8 cellular contexts compared by ENCODE assay signal in the genomic region with DNA sequence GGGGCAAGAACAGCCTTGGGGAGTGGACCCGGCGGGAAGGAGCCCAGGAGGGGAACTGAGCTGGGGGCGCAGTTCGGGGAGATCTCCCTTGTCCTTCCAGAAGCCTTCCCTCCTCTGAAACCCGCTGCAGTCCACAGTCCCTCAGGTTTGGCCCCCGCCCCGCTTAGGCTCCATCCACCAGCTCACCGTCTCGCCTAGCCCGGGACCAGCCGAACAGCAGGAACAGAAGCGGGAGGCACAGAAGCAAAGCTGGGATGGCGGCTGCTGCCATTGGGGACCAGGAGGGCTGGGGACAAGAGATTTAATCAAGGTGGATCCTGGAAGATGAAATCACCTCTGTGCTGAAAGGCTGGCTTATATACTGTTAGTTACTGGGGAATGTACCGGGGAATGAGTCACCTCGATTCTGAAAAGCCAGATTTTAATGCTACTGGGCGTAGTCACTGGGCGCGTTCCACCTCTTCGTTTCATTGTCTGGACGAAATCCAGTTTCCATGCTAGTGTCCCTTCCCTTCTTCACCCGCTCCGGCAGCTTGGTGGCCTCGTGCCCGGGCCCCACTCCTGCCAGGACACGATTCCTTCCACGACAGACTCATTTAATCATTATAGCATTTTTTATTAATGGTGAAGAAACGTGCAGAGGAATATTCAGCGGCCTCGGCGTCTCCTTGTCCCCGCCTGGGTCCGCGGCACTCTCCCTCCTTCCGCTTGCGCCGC. TPM values are rescaled to one million over a fixed set of nuclear protein-coding genes. Genes with fewer than 3 reads are reported as not detected.
DNase-seq lines count a peak whose midpoint lies in the region; ATAC-seq, FAIRE-seq and TF ChIP-seq lines count a peak whose summit lies in the region.

A gene with protein sequence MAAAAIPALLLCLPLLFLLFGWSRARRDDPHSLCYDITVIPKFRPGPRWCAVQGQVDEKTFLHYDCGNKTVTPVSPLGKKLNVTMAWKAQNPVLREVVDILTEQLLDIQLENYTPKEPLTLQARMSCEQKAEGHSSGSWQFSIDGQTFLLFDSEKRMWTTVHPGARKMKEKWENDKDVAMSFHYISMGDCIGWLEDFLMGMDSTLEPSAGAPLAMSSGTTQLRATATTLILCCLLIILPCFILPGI (minus strand): TSS at position 332 of the 717 bp plus-strand sequence. CDS start 61 bp downstream, at position 271.

- TF ChIP-seq CTCF in colonic mucosa (IDR thresholded peaks at IDR 0.05) (no peak), mucosa of descending colon (IDR thresholded peaks at IDR 0.05) (no peak)

- H3K9me3 ChIP-seq in colonic mucosa = no peaks in the 10 kb centered on the region
- no peaks in the 10 kb centered on the region for H3K9me3 ChIP-seq in mucosa of descending colon

- peaks cover 7% of the 10 kb centered on the region for H3K27me3 ChIP-seq in colonic mucosa

- intact Hi-C loops in colonic mucosa (cut with DNase I) (no loop called here), mucosa of descending colon (cut with DNase I, micrococcal nuclease) (no loop called here)

- H3K4me3 ChIP-seq in colonic mucosa = no peak within 1 kb of the TSS
- no peak within 1 kb of the TSS for H3K4me3 ChIP-seq in mucosa of descending colon

- no peaks in the 10 kb centered on the region for H3K36me3 ChIP-seq in colonic mucosa
- no peaks in the 10 kb centered on the region for H3K36me3 ChIP-seq in mucosa of descending colon (ENCODE audit: low read depth)

- peaks cover 8% of the 10 kb centered on the region for H3K4me1 ChIP-seq in colonic mucosa
- peaks cover 13% of the 10 kb centered on the region for H3K4me1 ChIP-seq in mucosa of descending colon (ENCODE audit: low read depth)

- FAIRE-seq in HTR-8/SVneo (lab: Jason Lieb, UNC) = no peak

- peak; percentile 92 for ATAC-seq in mucosa of descending colon

- DNase-seq in AG08396 (ENCODE audit: low spot score) = peak; percentile 65
- peak; percentile 49 for DNase-seq in HTR-8/SVneo (ENCODE audit: insufficient read length, low spot score)
- DNase-seq in colonic mucosa = peak; percentile 75
- DNase-seq in mucosa of descending colon = peak in 2 of 3 donors; percentile 57 to 72
- DNase-seq in SW 1271 (lab: John Stamatoyannopoulos, UW) = no peak
- no peak for DNase-seq in NCI-H82 treated with DMSO at 0.1 percent for 48 hours (lab: John Stamatoyannopoulos, UW; ENCODE audit: unreplicated experiment)
- DNase-seq in NCI-H1436 treated with DMSO at 0.1 percent for 48 hours (lab: John Stamatoyannopoulos, UW) = no peak
- no peak for DNase-seq in T-helper 2 cell

- no peak within 1 kb of the TSS for H3K9ac ChIP-seq in colonic mucosa (ENCODE audit: low read depth in 2 of 2, low read length in 2 of 2)

- no peak within 1 kb of the TSS for H3K27ac ChIP-seq in colonic mucosa

RNA-seq across cellular contexts. Expression of the gene that starts here (rescaled TPM):
- 1 to 10 TPM in 1 of 2 donors, under 1 TPM in 1; 0.24 to 3.2 TPM for total RNA-seq in colonic mucosa
- total RNA-seq in mucosa of descending colon = not detected

Comparison
In these comparisons a context has a peak if more than half of its experiments do, and no peak if none do; other contexts are left out.
1. Peak in DNase-seq and ATAC-seq in mucosa of descending colon; RNA of the gene not detected or under 1 TPM.
2. DNase-seq: peak in AG08396 (single experiment), HTR-8/SVneo (single experiment) and colonic mucosa (single experiment); none in SW 1271 (0 of 2), NCI-H82 treated with DMSO at 0.1 percent for 48 hours (single experiment), NCI-H1436 treated with DMSO at 0.1 percent for 48 hours (single experiment) and T-helper 2 cell (0 of 5).